ENCODE assay signal across 8 cellular contexts in genomic region chr3:153026026-153026425, GRCh38.
A peak's percentile ranks its signal among the peaks of the same experiment; 100 is the strongest.
DNase-seq lines count a peak whose midpoint lies in the region; ATAC-seq, FAIRE-seq and TF ChIP-seq lines count a peak whose summit lies in the region.

No MANE protein-coding gene starts in this region.

- H3K4me1 ChIP-seq in mammary epithelial cell (ENCODE audit: insufficient read depth, low read length) (peaks cover 9% of the 10 kb centered on the region), mesendoderm (ENCODE audit: control insufficient read depth, low read depth, low read length) (no peaks in the 10 kb centered on the region)

- no peak overlapping the region for H4K8ac ChIP-seq in mesendoderm (ENCODE audit: low read depth, low read length)

- intact Hi-C loops in mammary epithelial cell (cut with micrococcal nuclease) = loop anchor here (1.0 to 10.0 kb wide), 5 partner anchors 266 to 1229 kb away; no protein-coding TSS in a partner anchor

- H3K9ac ChIP-seq in mammary epithelial cell (ENCODE audit: insufficient read depth, low read length) = no peak overlapping the region
- H3K9ac ChIP-seq in mesendoderm (ENCODE audit: low read length) = no peak overlapping the region

- no peak overlapping the region for H2AFZ ChIP-seq in mammary epithelial cell (ENCODE audit: low read depth, low read length)

- DNase-seq in NCI-H1417 treated with DMSO at 0.1 percent for 48 hours (lab: John Stamatoyannopoulos, UW) (peak; percentile 29), mammary epithelial cell (peak; percentile 21), mesendoderm (peak; percentile 33), caudate nucleus (lab: John Stamatoyannopoulos, UW) (no peak), KG1 (lab: John Stamatoyannopoulos, UW) (no peak)

- ATAC-seq in GM18520 (IDR thresholded peaks at IDR 0.05; ENCODE audit: unreplicated experiment) = no peak

- no peak overlapping the region for H3K27ac ChIP-seq in mammary epithelial cell (ENCODE audit: insufficient read depth, low read depth, low read length)
- no peak overlapping the region for H3K27ac ChIP-seq in mesendoderm (ENCODE audit: low read depth, low read length)
- no peak overlapping the region for H3K27ac ChIP-seq in caudate nucleus (ENCODE audit: low read depth, low read length)

- no peak overlapping the region for H3K23ac ChIP-seq in mesendoderm (ENCODE audit: low read length)

- H3K18ac ChIP-seq in mesendoderm (ENCODE audit: low read length) = no peak overlapping the region

- dilution Hi-C loops in mammary epithelial cell (cut with HindIII; ENCODE audit: low sequenced_read_pairs) = loop anchor here (10.0 kb wide), 1 partner anchor 739 kb away; no protein-coding TSS in a partner anchor

- no peak overlapping the region for H3K56ac ChIP-seq in mesendoderm (ENCODE audit: low read length)

- H2BK5ac ChIP-seq in mesendoderm (ENCODE audit: low read length) = no peak overlapping the region

- no TSS peak for BruUV-seq in mammary epithelial cell (replicated peaks; lab: Mats Ljungman, UMichigan)

- H3K4ac ChIP-seq in mesendoderm (ENCODE audit: low read depth, low read length) = no peak overlapping the region

- H3K79me2 ChIP-seq in mammary epithelial cell (ENCODE audit: insufficient read depth, low read length) = no peaks in the 10 kb centered on the region
- no peaks in the 10 kb centered on the region for H3K79me2 ChIP-seq in mesendoderm (ENCODE audit: control insufficient read depth, insufficient read depth, low read length)

- no peaks in the 10 kb centered on the region for H3K9me3 ChIP-seq in mammary epithelial cell (replicated peaks; ENCODE audit: insufficient read depth, low read length)

- CTCF ChIA-PET in mammary epithelial cell (lab: Charles Lee; ENCODE audit: low non-redundant PET) = no interaction called here

- H3K4me3 ChIP-seq in GM12875 (ENCODE audit: low read depth, low read length) (no peak overlapping the region), mammary epithelial cell (replicated peaks in 1 of 3; ENCODE audit: insufficient read depth in 1 of 3, low read depth in 2 of 3, low read length in 3 of 3) (no peak overlapping the region), mesendoderm (ENCODE audit: low read length) (no peak overlapping the region)

- FAIRE-seq in A204.1 (lab: Jason Lieb, UNC) = peak; percentile 96

- in situ Hi-C loops in mammary epithelial cell (cut with MboI; ENCODE audit: low sequenced_read_pairs in 2 of 2) = loop anchor here (10.0 to 25.0 kb wide), 3 partner anchors 261 to 736 kb away; no protein-coding TSS in a partner anchor

- no peak overlapping the region for H4K5ac ChIP-seq in mesendoderm (ENCODE audit: low read length)

- peak; percentile 21; the same call in 1 of the 2 replicates for TF ChIP-seq CTCF in GM12875 (IDR thresholded peaks at IDR 0.05; ENCODE audit: borderline replicate concordance, insufficient read depth, low read depth, low read length)
- TF ChIP-seq CTCF in mammary epithelial cell (conservative IDR thresholded peaks at IDR 0.05 in 1 of 2, IDR thresholded peaks at IDR 0.05 in 1 of 2; ENCODE audit: extremely low read depth in 1 of 2, insufficient read depth in 1 of 2, low read depth in 1 of 2, low read length in 2 of 2) = peak; percentile 60 to 66

- H2BK120ac ChIP-seq in mesendoderm (ENCODE audit: low read depth, low read length) = no peak overlapping the region

- 33% methylated on average over 3 of the region's 3 CpGs for WGBS in mammary epithelial cell (ENCODE audit: low coverage, missing lambda C conversion rate)
- no CpG with 5 or more reads among the region's 3 CpGs for WGBS in mesendoderm (ENCODE audit: extremely low coverage, insufficient coverage, low lambda C conversion rate)

- no peak overlapping the region for H2AK5ac ChIP-seq in mesendoderm (ENCODE audit: low read length)

- no peaks in the 10 kb centered on the region for H3K36me3 ChIP-seq in mammary epithelial cell (ENCODE audit: insufficient read depth, low read length)
- no peaks in the 10 kb centered on the region for H3K36me3 ChIP-seq in mesendoderm (ENCODE audit: control insufficient read depth, insufficient read depth, low read length)

- H4K20me1 ChIP-seq in mammary epithelial cell (ENCODE audit: insufficient read depth, low read length) = no peaks in the 10 kb centered on the region

- H3K4me2 ChIP-seq in mammary epithelial cell (ENCODE audit: insufficient read depth, low read depth, low read length) = no peak overlapping the region
- H3K4me2 ChIP-seq in mesendoderm (ENCODE audit: low read length) = no peak overlapping the region

- H3K79me1 ChIP-seq in mesendoderm (ENCODE audit: low read length) = no peaks in the 10 kb centered on the region

- H2BK15ac ChIP-seq in mesendoderm (replicated peaks; ENCODE audit: low read depth) = no peak overlapping the region

- H3K27me3 ChIP-seq in mammary epithelial cell (ENCODE audit: insufficient read depth, low read length) = no peaks in the 10 kb centered on the region
- no peaks in the 10 kb centered on the region for H3K27me3 ChIP-seq in mesendoderm (ENCODE audit: insufficient read depth, low read length, poor library complexity)

Comparison
In these comparisons a context has a peak if more than half of its experiments do, and no peak if none do; other contexts are left out.
1. DNase-seq: peak in NCI-H1417 treated with DMSO at 0.1 percent for 48 hours (single experiment), mammary epithelial cell (single experiment) and mesendoderm (single experiment); none in caudate nucleus (0 of 61) and KG1 (single experiment).